In the genomic region with DNA sequence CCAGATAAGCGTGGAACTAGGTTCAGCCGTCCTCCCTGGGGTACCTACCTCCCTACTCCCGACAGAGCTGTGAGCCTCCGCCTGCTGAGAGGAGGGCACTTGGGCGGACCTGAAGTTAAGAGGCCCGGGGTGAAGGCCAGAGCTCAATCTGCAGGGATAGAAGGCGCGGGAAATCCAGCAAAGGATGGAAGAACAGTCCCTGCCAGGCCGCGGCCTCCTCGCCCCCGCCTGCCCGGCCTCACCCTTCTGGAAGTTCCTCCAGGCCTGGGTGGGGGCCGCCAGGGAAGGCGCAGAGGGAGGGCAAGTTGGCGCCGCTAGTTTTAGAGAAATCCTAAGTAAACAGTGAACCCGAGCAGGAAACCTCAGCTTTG, we compare ENCODE assay signal across 27 cellular contexts. TPM values are rescaled to one million over a fixed set of nuclear protein-coding genes. Genes with fewer than 3 reads are reported as not detected.
DNase-seq lines count a peak whose midpoint lies in the region; ATAC-seq, FAIRE-seq and TF ChIP-seq lines count a peak whose summit lies in the region.
"Had no signal": no experiment of that assay in that cellular context is flagged by ENCODE, and none has a peak within 500 bp of the region (broad histone marks: within the 10 kb centered on the region; RNA-seq: fewer than 3 reads in every experiment).

No MANE protein-coding gene starts in this region.

- no CpG with 5 or more reads among the region's 18 CpGs for WGBS in H9 (ENCODE audit: extremely low coverage, insufficient read length, low lambda C conversion rate)
- 3 to 4% methylated on average over 18 of the region's 18 CpGs for WGBS in ectodermal cell, 2 experiments
- WGBS in HepG2 (ENCODE audit: low lambda C conversion rate) = 66% methylated on average over 18 of the region's 18 CpGs

- POLR2A ChIA-PET in HepG2 (lab: Yijun Ruan, JAX) = no interaction called here

- no peak overlapping the region; a peak in 1 of 7 replicates for H3K27ac Mint-ChIP-seq in H9
- peak overlapping the region in 1 of 6 donors; percentile 20 for H3K27ac Mint-ChIP-seq in naive B cell
- peak overlapping the region; percentile 67 for H3K27ac Mint-ChIP-seq in stimulated activated naive B cell treated with anti-CD40 and anti-IgM and Interleukin-4, amounts not matched to agents 10 μg/mL and 1 μg/mL and 100 μg/mL, for 72 hours
- H3K27ac Mint-ChIP-seq: natural killer cell; stimulated activated naive CD8-positive, alpha-beta T cell treated with anti-CD3 and anti-CD28 coated beads, Interleukin-15, amount 100 ng/mL, for 72 hours; T-cell had no signal

- no peak overlapping the region for H4K5ac ChIP-seq in H9 (ENCODE audit: insufficient read length, low read depth, low read length)

- H3K9me3 ChIP-seq in H9 (ENCODE audit: control insufficient read depth, low read depth, low read length) (no peaks in the 10 kb centered on the region), ectodermal cell (ENCODE audit: control insufficient read depth, low read length) (no peaks in the 10 kb centered on the region), HepG2 (ENCODE audit: low read length) (no peaks in the 10 kb centered on the region)
- H3K9me3 ChIP-seq: adrenal gland, breast epithelium, heart left ventricle, transverse colon had no signal

- FAIRE-seq in HepG2 (lab: Jason Lieb, UNC) = no peak
- FAIRE-seq: keratinocyte had no signal

- no peaks in the 10 kb centered on the region for H4K20me1 ChIP-seq in H9 (ENCODE audit: control insufficient read depth, insufficient read depth, insufficient read length)
- no peaks in the 10 kb centered on the region for H4K20me1 ChIP-seq in HepG2 (ENCODE audit: insufficient read depth, low read length)

- in situ Hi-C loops in HepG2 (cut with HindIII; ENCODE audit: extremely low pct_ligation_motif_present, low pct_unique_long_range_greater_than_20kb) = no loop called here

- no peak overlapping the region for H2BK12ac ChIP-seq in H9 (ENCODE audit: insufficient read length, low read depth, low read length)

- H3K4me3 ChIP-seq in ectodermal cell (ENCODE audit: insufficient read depth, low read depth, low read length) (peak overlapping the region; percentile 37), HepG2 (replicated peaks in 1 of 3; ENCODE audit: insufficient read depth in 1 of 3, low read depth in 2 of 3, low read length in 3 of 3) (no peak overlapping the region)
- H3K4me3 ChIP-seq: PC-9, transverse colon had no signal

- CTCF ChIA-PET in HepG2 (lab: Yijun Ruan, JAX; ENCODE audit: low intra/inter-chr PET ratio, low total read pairs) = no interaction called here

- no peak overlapping the region for H3K23ac ChIP-seq in H9 (ENCODE audit: insufficient read length, low read depth, low read length)

- H3K18ac ChIP-seq in H9 (ENCODE audit: insufficient read length, low read depth, low read length) = no peak overlapping the region

- H2AK5ac ChIP-seq in H9 (ENCODE audit: insufficient read length, low read length) = no peak overlapping the region

- no peak overlapping the region for H3K4ac ChIP-seq in H9 (ENCODE audit: low read depth, low read length)

- DNase-seq in H9 (peak; percentile 46), naive B cell (no peak), HepG2 (ENCODE audit: low spot score) (no peak), NCI-H1417 (lab: John Stamatoyannopoulos, UW) (no peak)
- no peak for DNase-seq in stimulated activated naive B cell treated with anti-CD40 and anti-IgM and Interleukin-4, amounts not matched to agents 10 μg/mL and 1 μg/mL and 100 μg/mL, for 72 hours
- DNase-seq in stimulated activated CD4-positive, alpha-beta T cell treated with anti-CD3 and anti-CD28 coated beads, Interleukin-4, amount 100 ng/mL, for 1 hour = no peak
- DNase-seq: activated CD4-positive, alpha-beta T cell treated with anti-CD3 and anti-CD28 coated beads, Interleukin-2, amount 50 U/mL, for 1 hour; activated effector memory CD4-positive, alpha-beta T cell treated with anti-CD3 and anti-CD28 coated beads, Interleukin-2, amount 50 U/mL, for 16 hours; adrenal gland; cortex of kidney; DMS79 treated with DMSO at 0.1 percent for 48 hours; heart left ventricle; KBM-7; mammary epithelial cell; MV-4-11; natural killer cell; NCI-H187; NCI-H345; PC-9; SIG-M5; stimulated activated CD4-positive, alpha-beta T cell treated with anti-CD3 and anti-CD28 coated beads, Interleukin-2, amount 100 ng/mL, for 48 hours; stimulated activated naive CD8-positive, alpha-beta T cell treated with anti-CD3 and anti-CD28 coated beads, Interleukin-15, amount 100 ng/mL, for 72 hours; T-cell; transverse colon had no signal

- H3K36me3 Mint-ChIP-seq in H9 (ENCODE audit: insufficient read depth in 1 of 3, low read depth in 3 of 3) (peaks cover 0 to 6% (median 0%) of the 10 kb centered on the region in 3 experiments; a peak in 2 of 7 replicates), naive B cell (peaks cover 0 to 4% of the 10 kb centered on the region in 2 donors)
- peaks cover 0 to 2% of the 10 kb centered on the region in 2 donors for H3K36me3 Mint-ChIP-seq in stimulated activated naive B cell treated with anti-CD40 and anti-IgM and Interleukin-4, amounts not matched to agents 10 μg/mL and 1 μg/mL and 100 μg/mL, for 72 hours
- H3K36me3 Mint-ChIP-seq: natural killer cell, T-cell had no signal

- no peak for TF ChIP-seq EP300 in HepG2 (IDR thresholded peaks at IDR 0.05; ENCODE audit: low read depth in 2 of 2, low read length in 2 of 2)
- no peak for TF ChIP-seq EP300 in HepG2 (CRISPR knock-in tag; IDR thresholded peaks at IDR 0.05; ENCODE audit: borderline replicate concordance)

- H4K91ac ChIP-seq in H9 (ENCODE audit: insufficient read length, low read depth, low read length) = no peak overlapping the region

- ATAC-seq in naive B cell (ENCODE audit: low read depth in 2 of 2) (no peak), HepG2 (no peak; the same call in 2 of the 3 replicates)
- ATAC-seq in stimulated activated naive B cell treated with anti-CD40 and anti-IgM and Interleukin-4, amounts not matched to agents 10 μg/mL and 1 μg/mL and 100 μg/mL, for 72 hours (replicated peaks) = no peak
- ATAC-seq: heart left ventricle, natural killer cell had no signal

- BruUV-seq in HepG2 (replicated peaks; lab: Mats Ljungman, UMichigan) = no TSS peak

- H3K79me2 ChIP-seq in H9 (ENCODE audit: insufficient read depth, low read length) (no peaks in the 10 kb centered on the region), HepG2 (ENCODE audit: insufficient read depth, low read length) (no peaks in the 10 kb centered on the region)

- H3K4me1 ChIP-seq in H9 (ENCODE audit: insufficient read depth, low read length) (no peaks in the 10 kb centered on the region; the same call in 1 of the 2 replicates), ectodermal cell (ENCODE audit: control insufficient read depth, insufficient read depth, low read length) (peaks cover 20% of the 10 kb centered on the region), HepG2 (ENCODE audit: insufficient read depth, low read length) (no peaks in the 10 kb centered on the region)

- TF ChIP-seq CTCF in H9 (conservative IDR thresholded peaks at IDR 0.05) (no peak), HepG2 (CRISPR knock-in tag; IDR thresholded peaks at IDR 0.05) (no peak)

- H3K27ac ChIP-seq in H9 (ENCODE audit: insufficient read length, low read depth, low read length) (no peak overlapping the region), ectodermal cell (ENCODE audit: insufficient read depth, low read depth, low read length, poor library complexity, severe bottlenecking) (no peak overlapping the region), HepG2 (ENCODE audit: extremely low read length, insufficient read depth, low read length) (no peak overlapping the region)
- H3K27ac ChIP-seq: adrenal gland, breast epithelium, heart left ventricle, PC-9, transverse colon had no signal

- H3K4me2 ChIP-seq in H9 (ENCODE audit: insufficient read depth, insufficient read length, low read length) (peak overlapping the region; percentile 83), HepG2 (ENCODE audit: low read depth, low read length) (no peak overlapping the region)
- H3K4me2 ChIP-seq: PC-9 had no signal

- H3K4me1 Mint-ChIP-seq in H9 = peaks cover 30 to 48% of the 10 kb centered on the region in 2 experiments
- peaks cover 14 to 18% (median 14%) of the 10 kb centered on the region in 3 donors for H3K4me1 Mint-ChIP-seq in naive B cell
- peaks cover 10 to 29% of the 10 kb centered on the region in 2 donors for H3K4me1 Mint-ChIP-seq in stimulated activated naive B cell treated with anti-CD40 and anti-IgM and Interleukin-4, amounts not matched to agents 10 μg/mL and 1 μg/mL and 100 μg/mL, for 72 hours

- no peaks in the 10 kb centered on the region for H3K79me1 ChIP-seq in H9 (ENCODE audit: insufficient read depth, low read depth, low read length, poor library complexity, severe bottlenecking)

- H4K8ac ChIP-seq in H9 (replicated peaks; ENCODE audit: insufficient read length, low read depth, low read length) = no peak overlapping the region

- no peak overlapping the region for H2BK15ac ChIP-seq in H9 (ENCODE audit: low read depth, low read length)

- no peak overlapping the region for H3T11ph ChIP-seq in H9 (ENCODE audit: low read length)

- H2AFZ ChIP-seq in H9 (ENCODE audit: low read length) = no peak overlapping the region
- no peak overlapping the region for H2AFZ ChIP-seq in HepG2 (ENCODE audit: low read length)
- H2AFZ ChIP-seq: PC-9 had no signal

- H2BK20ac ChIP-seq in H9 (ENCODE audit: low read depth, low read length, poor library complexity, severe bottlenecking) = no peak overlapping the region

- H3K27me3 Mint-ChIP-seq in H9 (ENCODE audit: low read depth) = peaks cover 100% of the 10 kb centered on the region
- peaks cover 60 to 97% (median 93%) of the 10 kb centered on the region in 3 donors for H3K27me3 Mint-ChIP-seq in naive B cell
- peaks cover 76 to 96% of the 10 kb centered on the region in 2 donors for H3K27me3 Mint-ChIP-seq in stimulated activated naive B cell treated with anti-CD40 and anti-IgM and Interleukin-4, amounts not matched to agents 10 μg/mL and 1 μg/mL and 100 μg/mL, for 72 hours

- peaks cover 81% of the 10 kb centered on the region for H3K27me3 ChIP-seq in H9 (ENCODE audit: insufficient read depth, low read length)
- H3K27me3 ChIP-seq in ectodermal cell (ENCODE audit: control insufficient read depth, insufficient read depth, low read length, poor library complexity, severe bottlenecking) = peaks cover 100% of the 10 kb centered on the region
- H3K27me3 ChIP-seq in HepG2 (ENCODE audit: control insufficient read depth in 1 of 2, insufficient read depth in 2 of 2, low read length in 2 of 2) = peaks cover 11 to 41% of the 10 kb centered on the region in 2 experiments; a peak in 4 of 5 replicates

- H3K23me2 ChIP-seq in H9 (ENCODE audit: insufficient read length, low read depth, low read length, poor library complexity, severe bottlenecking) = peaks cover 11% of the 10 kb centered on the region

- TF ChIP-seq RAD21 in HepG2 (CRISPR knock-in tag; IDR thresholded peaks at IDR 0.05) = no peak

- TF ChIP-seq POLR2A in HepG2 (IDR thresholded peaks at IDR 0.05; ENCODE audit: insufficient read depth in 1 of 2, low read depth in 2 of 2, low read length in 2 of 2) = no peak

- H3K36me3 ChIP-seq in ectodermal cell (ENCODE audit: control insufficient read depth, insufficient read depth, low read length) (no peaks in the 10 kb centered on the region), HepG2 (replicated peaks in 1 of 2; ENCODE audit: control insufficient read depth in 1 of 2, insufficient read depth in 2 of 2, low read length in 2 of 2) (no peaks in the 10 kb centered on the region; a peak in 1 of 5 replicates)
- H3K36me3 ChIP-seq: adrenal gland, breast epithelium, heart left ventricle, transverse colon had no signal

- H3K56ac ChIP-seq in H9 (ENCODE audit: insufficient read length, low read depth, low read length) = no peak overlapping the region

- H3K9me3 Mint-ChIP-seq in H9 (peaks cover 0 to 9% of the 10 kb centered on the region in 2 experiments; a peak in 2 of 5 replicates), naive B cell (peaks cover 0 to 8% (median 0%) of the 10 kb centered on the region in 7 donors)
- H3K9me3 Mint-ChIP-seq in stimulated activated naive B cell treated with anti-CD40 and anti-IgM and Interleukin-4, amounts not matched to agents 10 μg/mL and 1 μg/mL and 100 μg/mL, for 72 hours = no peaks in the 10 kb centered on the region
- H3K9me3 Mint-ChIP-seq: natural killer cell; stimulated activated naive CD8-positive, alpha-beta T cell treated with anti-CD3 and anti-CD28 coated beads, Interleukin-15, amount 100 ng/mL, for 72 hours; T-cell had no signal

- no peak overlapping the region for H2BK5ac ChIP-seq in H9 (ENCODE audit: insufficient read length, low read length)

- intact Hi-C loops in HepG2 (cut with micrococcal nuclease; ENCODE audit: unreplicated experiment) = no loop called here

- no peak overlapping the region; the same call in 1 of the 2 replicates for H3K14ac ChIP-seq in H9 (ENCODE audit: insufficient read depth, low read length)

- no peak overlapping the region for H2BK120ac ChIP-seq in H9 (ENCODE audit: low read depth, low read length, poor library complexity, severe bottlenecking)

- H3K4me3 Mint-ChIP-seq in H9 (peak overlapping the region; percentile 61 to 87), naive B cell (peak overlapping the region in 5 of 8 donors; percentile 3 to 71 (median 61))
- H3K4me3 Mint-ChIP-seq in stimulated activated naive B cell treated with anti-CD40 and anti-IgM and Interleukin-4, amounts not matched to agents 10 μg/mL and 1 μg/mL and 100 μg/mL, for 72 hours = peak overlapping the region; percentile 48 to 54
- H3K4me3 Mint-ChIP-seq: natural killer cell had no signal

- no peak overlapping the region for H3K9ac ChIP-seq in H9 (ENCODE audit: extremely low read depth, insufficient read length, low read length)
- no peak overlapping the region for H3K9ac ChIP-seq in HepG2 (ENCODE audit: insufficient read depth, low read depth, low read length)

RNA-seq across cellular contexts. Expression of gene EN1, which starts 13.0 kb away (rescaled TPM):
- total RNA-seq in H9 (2021) = not detected in 2 replicates
- polyA plus RNA-seq in ectodermal cell (2013, experiment 1 of 4) = 15.6 TPM
- 8.8 TPM for polyA plus RNA-seq in ectodermal cell (2013, experiment 2 of 4)
- 12.8 TPM for polyA plus RNA-seq in ectodermal cell (2013, experiment 3 of 4)
- 9.6 TPM for polyA plus RNA-seq in ectodermal cell (2013, experiment 4 of 4)
- not detected for polyA plus RNA-seq in naive B cell (ENCODE audit: low read depth in 6 of 6)
- not detected in 2 replicates for total RNA-seq in HepG2 (2016; rRNA removed; fragmentation: Illumina TruSeq; extraction: Trizol)
- not detected in 2 replicates for total RNA-seq in HepG2 (2016; cell fraction: cytosol; rRNA removed; fragmentation: Illumina TruSeq; extraction: Trizol; ENCODE audit: low read depth)
- total RNA-seq in HepG2 (2016; cell fraction: insoluble cytoplasmic fraction; rRNA removed; fragmentation: Illumina TruSeq; extraction: Trizol) = not detected in 2 replicates
- total RNA-seq in HepG2 (2016; cell fraction: membrane; rRNA removed; fragmentation: Illumina TruSeq; extraction: Trizol) = not detected in 2 replicates
- total RNA-seq in HepG2 (2016; cell fraction: nucleus; rRNA removed; fragmentation: Illumina TruSeq; extraction: Trizol) = not detected in 2 replicates
- polyA plus RNA-seq in HepG2 (2011; rRNA removed) = not detected in 2 replicates
- not detected in 2 replicates for polyA plus RNA-seq in HepG2 (2011; cell fraction: cytosol; rRNA removed)
- not detected in 2 replicates for polyA plus RNA-seq in HepG2 (2011; cell fraction: nucleus; rRNA removed)
- not detected in 2 replicates for polyA plus RNA-seq in HepG2 (2012)
- polyA plus RNA-seq in HepG2 (2016; cell fraction: cytosol; fragmentation: Illumina TruSeq; extraction: Trizol; ENCODE audit: low read depth) = not detected in 2 replicates
- polyA plus RNA-seq in HepG2 (2016; cell fraction: insoluble cytoplasmic fraction; fragmentation: Illumina TruSeq; extraction: Trizol; ENCODE audit: low read depth) = not detected in 2 replicates
- polyA plus RNA-seq in HepG2 (2016; cell fraction: membrane; fragmentation: Illumina TruSeq; extraction: Trizol; ENCODE audit: low read depth) = not detected in 2 replicates
- not detected in 2 replicates for polyA plus RNA-seq in HepG2 (2016; cell fraction: nucleus; fragmentation: Illumina TruSeq; extraction: Trizol; ENCODE audit: insufficient read depth, low read depth)
- polyA minus RNA-seq in HepG2 (2011; rRNA and poly(A)+ RNA removed; ENCODE audit: low replicate concordance) = not detected in 2 replicates
- polyA minus RNA-seq in HepG2 (2011; cell fraction: cytosol; rRNA and poly(A)+ RNA removed) = not detected in 2 replicates
- polyA minus RNA-seq in HepG2 (2011; cell fraction: nucleus; rRNA and poly(A)+ RNA removed) = not detected in 2 replicates
- total RNA-seq: natural killer cell, PC-9, T-cell, transverse colon had no signal
- polyA plus RNA-seq: heart left ventricle, mammary epithelial cell had no signal
